ENCODE assay signal across 18 cellular contexts in the genomic region with DNA sequence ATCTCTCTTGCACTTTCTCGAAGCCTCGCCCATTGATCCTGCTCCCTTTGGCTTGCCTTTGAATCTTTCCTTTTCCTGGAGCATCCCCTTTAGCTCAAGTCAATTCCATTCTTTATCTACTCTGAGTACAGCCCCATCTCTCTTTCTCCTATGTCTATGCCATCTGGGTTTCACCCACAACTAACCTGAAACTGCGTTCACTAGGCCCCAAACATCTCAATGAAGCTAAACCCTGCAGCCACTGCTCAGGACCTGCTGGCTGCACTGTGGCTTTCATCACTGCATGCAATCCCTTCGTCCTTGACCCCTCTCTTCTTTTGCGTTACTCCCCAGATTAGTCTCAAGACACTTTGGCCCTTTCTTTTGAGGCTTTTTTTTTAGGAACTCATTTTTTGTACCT.
DNase-seq lines count a peak whose midpoint lies in the region; ATAC-seq lines count a peak whose summit lies in the region.
"Had no signal": no experiment of that assay in that cellular context is flagged by ENCODE, and none has a peak within 500 bp of the region (broad histone marks: within the 10 kb centered on the region; RNA-seq: fewer than 3 reads in every experiment).

No MANE protein-coding gene starts in this region.

- peaks cover 2% of the 10 kb centered on the region for H3K27me3 Mint-ChIP-seq in activated CD4-positive, alpha-beta T cell treated with anti-CD3 and anti-CD28 coated beads, Interleukin-2, amount 10 ng/mL, durations not matched to agents 24 days and 14 days
- H3K27me3 Mint-ChIP-seq in activated T-helper 17 cell treated with anti-CD3 and anti-CD28 coated beads, Interleukin-2, amount 50 U/mL, for 72 hours: peaks cover 19% of the 10 kb centered on the region
- H3K27me3 Mint-ChIP-seq: B cell had no signal

- H3K4me3 Mint-ChIP-seq in activated CD4-positive, alpha-beta T cell treated with anti-CD3 and anti-CD28 coated beads, Interleukin-2, amount 10 ng/mL, durations not matched to agents 24 days and 14 days: peak overlapping the region; percentile 25
- peak overlapping the region; percentile 3 for H3K4me3 Mint-ChIP-seq in activated T-helper 17 cell treated with anti-CD3 and anti-CD28 coated beads, Interleukin-2, amount 50 U/mL, for 72 hours
- H3K4me3 Mint-ChIP-seq: B cell, CD14-positive monocyte had no signal

- H3K79me1 ChIP-seq in mesendoderm (ENCODE audit: low read length): no peaks in the 10 kb centered on the region

- peak; percentile 57 for ATAC-seq in activated T-helper 17 cell treated with anti-CD3 and anti-CD28 coated beads, Interleukin-2, amount 50 U/mL, for 72 hours (replicated peaks)
- no peak for ATAC-seq in GM19467 (IDR thresholded peaks at IDR 0.05; ENCODE audit: unreplicated experiment)
- no peak for ATAC-seq in HG03565 (IDR thresholded peaks at IDR 0.05; ENCODE audit: unreplicated experiment)
- ATAC-seq: HCT116 had no signal

- no peak overlapping the region for H2AK5ac ChIP-seq in mesendoderm (ENCODE audit: low read length)

- H4K5ac ChIP-seq in mesendoderm (ENCODE audit: low read length): no peak overlapping the region

- H2BK15ac ChIP-seq in mesendoderm (replicated peaks; ENCODE audit: low read depth): no peak overlapping the region

- H3K27me3 ChIP-seq in mesendoderm (ENCODE audit: insufficient read depth, low read length, poor library complexity): no peaks in the 10 kb centered on the region
- H3K27me3 ChIP-seq: SJCRH30 had no signal

- H3K27ac ChIP-seq in mesendoderm (ENCODE audit: low read depth, low read length): no peak overlapping the region
- H3K27ac ChIP-seq: KMS-11, SJCRH30 had no signal

- no peaks in the 10 kb centered on the region for H3K79me2 ChIP-seq in mesendoderm (ENCODE audit: control insufficient read depth, insufficient read depth, low read length)

- H3K4me1 Mint-ChIP-seq in activated CD4-positive, alpha-beta T cell treated with anti-CD3 and anti-CD28 coated beads, Interleukin-2, amount 10 ng/mL, durations not matched to agents 24 days and 14 days: peaks cover 22% of the 10 kb centered on the region
- no peaks in the 10 kb centered on the region for H3K4me1 Mint-ChIP-seq in activated T-helper 17 cell treated with anti-CD3 and anti-CD28 coated beads, Interleukin-2, amount 50 U/mL, for 72 hours

- DNase-seq in activated CD4-positive, alpha-beta T cell treated with anti-CD3 and anti-CD28 coated beads, Interleukin-2, amount 10 ng/mL, durations not matched to agents 24 days and 14 days: no peak
- DNase-seq in activated CD4-positive, alpha-beta T cell treated with anti-CD3 and anti-CD28 coated beads for 4 hours: no peak
- DNase-seq in AG08395 (ENCODE audit: low spot score): peak; percentile 6
- DNase-seq in mesendoderm: no peak
- DNase-seq: GDM1, NCI-H1105, NCI-H2081 treated with DMSO at 0.1 percent for 48 hours, NCI-H2171 treated with DMSO at 0.1 percent for 48 hours, NCI-H524 treated with DMSO at 0.1 percent for 48 hours, NCI-H82, SJCRH30 had no signal

- H3K4me3 ChIP-seq in mesendoderm (ENCODE audit: low read length): no peak overlapping the region
- H3K4me3 ChIP-seq: SJCRH30 had no signal

- peak overlapping the region; percentile 78 for H2BK5ac ChIP-seq in mesendoderm (ENCODE audit: low read length)

- no peak overlapping the region for H3K4ac ChIP-seq in mesendoderm (ENCODE audit: low read depth, low read length)

- intact Hi-C loops in activated CD4-positive, alpha-beta T cell treated with anti-CD3 and anti-CD28 coated beads, Interleukin-2, amount 10 ng/mL, durations not matched to agents 24 days and 14 days (cut with micrococcal nuclease): loop anchor here (1.0 kb wide), 1 partner anchor 18 kb away; no protein-coding TSS in a partner anchor

- no peak overlapping the region for H3K18ac ChIP-seq in mesendoderm (ENCODE audit: low read length)

- no peak overlapping the region for H3K9ac ChIP-seq in mesendoderm (ENCODE audit: low read length)
- H3K9ac ChIP-seq: KMS-11 had no signal

- no peak overlapping the region for H2BK120ac ChIP-seq in mesendoderm (ENCODE audit: low read depth, low read length)

- no peak overlapping the region for H3K56ac ChIP-seq in mesendoderm (ENCODE audit: low read length)

- no CpG with 5 or more reads among the region's 5 CpGs for WGBS in mesendoderm (ENCODE audit: extremely low coverage, insufficient coverage, low lambda C conversion rate)

- H3K9me3 Mint-ChIP-seq in activated CD4-positive, alpha-beta T cell treated with anti-CD3 and anti-CD28 coated beads, Interleukin-2, amount 10 ng/mL, durations not matched to agents 24 days and 14 days: no peaks in the 10 kb centered on the region
- H3K9me3 Mint-ChIP-seq in activated T-helper 17 cell treated with anti-CD3 and anti-CD28 coated beads, Interleukin-2, amount 50 U/mL, for 72 hours: no peaks in the 10 kb centered on the region

- H3K36me3 Mint-ChIP-seq in activated CD4-positive, alpha-beta T cell treated with anti-CD3 and anti-CD28 coated beads, Interleukin-2, amount 10 ng/mL, durations not matched to agents 24 days and 14 days (ENCODE audit: low read depth): no peaks in the 10 kb centered on the region
- no peaks in the 10 kb centered on the region for H3K36me3 Mint-ChIP-seq in activated T-helper 17 cell treated with anti-CD3 and anti-CD28 coated beads, Interleukin-2, amount 50 U/mL, for 72 hours (ENCODE audit: low read depth)
- H3K36me3 Mint-ChIP-seq: CD14-positive monocyte had no signal

- no peaks in the 10 kb centered on the region for H3K36me3 ChIP-seq in mesendoderm (ENCODE audit: control insufficient read depth, insufficient read depth, low read length)
- H3K36me3 ChIP-seq: SJCRH30 had no signal

- peak overlapping the region; percentile 63 for H3K27ac Mint-ChIP-seq in activated CD4-positive, alpha-beta T cell treated with anti-CD3 and anti-CD28 coated beads, Interleukin-2, amount 10 ng/mL, durations not matched to agents 24 days and 14 days
- peak overlapping the region; percentile 23 for H3K27ac Mint-ChIP-seq in activated T-helper 17 cell treated with anti-CD3 and anti-CD28 coated beads, Interleukin-2, amount 50 U/mL, for 72 hours
- H3K27ac Mint-ChIP-seq: B cell, CD14-positive monocyte had no signal

- peaks cover 9% of the 10 kb centered on the region for H3K4me1 ChIP-seq in mesendoderm (ENCODE audit: control insufficient read depth, low read depth, low read length)
- H3K4me1 ChIP-seq: SJCRH30 had no signal

- H4K8ac ChIP-seq in mesendoderm (ENCODE audit: low read depth, low read length): no peak overlapping the region

- no peak overlapping the region for H3K4me2 ChIP-seq in mesendoderm (ENCODE audit: low read length)
- H3K4me2 ChIP-seq: KMS-11 had no signal

- H3K23ac ChIP-seq in mesendoderm (ENCODE audit: low read length): no peak overlapping the region
